23 cellular contexts compared by ENCODE assay signal in the genomic region with DNA sequence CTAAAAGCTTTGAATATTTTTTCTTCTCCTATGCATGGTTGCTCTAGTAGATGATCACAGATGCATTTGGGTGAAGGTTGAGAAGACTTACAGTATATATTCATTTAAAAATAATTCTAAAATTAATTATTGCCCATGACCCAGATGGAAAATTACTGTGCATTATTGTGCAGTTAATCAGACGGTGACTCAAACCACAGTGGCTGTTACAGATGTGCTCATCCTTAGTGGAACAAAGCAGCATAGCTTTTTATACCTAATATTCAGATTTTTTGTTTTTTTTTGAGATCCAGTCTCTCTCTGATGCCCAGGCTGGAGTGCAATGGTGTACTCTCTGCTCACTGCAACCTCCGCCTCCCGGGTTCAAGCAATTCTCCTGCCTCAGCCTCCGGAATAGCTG. TPM values are rescaled to one million over a fixed set of nuclear protein-coding genes. Genes with fewer than 3 reads are reported as not detected.
DNase-seq lines count a peak whose midpoint lies in the region; ATAC-seq and TF ChIP-seq lines count a peak whose summit lies in the region.
"Had no signal": no experiment of that assay in that cellular context is flagged by ENCODE, and none has a peak within 500 bp of the region (broad histone marks: within the 10 kb centered on the region; RNA-seq: fewer than 3 reads in every experiment).

No MANE protein-coding gene starts in this region.

- peak overlapping the region; percentile 21 for H3K4me2 ChIP-seq in mammary epithelial cell (ENCODE audit: insufficient read depth, low read depth, low read length)
- H3K4me2 ChIP-seq: GM23338 had no signal

- H4K20me1 ChIP-seq in mammary epithelial cell (ENCODE audit: insufficient read depth, low read length), result no peaks in the 10 kb centered on the region

- CTCF ChIA-PET in mammary epithelial cell (lab: Charles Lee; ENCODE audit: low non-redundant PET), result no interaction called here

- H3K4me1 ChIP-seq in mammary epithelial cell (ENCODE audit: insufficient read depth, low read length) (peaks cover 18% of the 10 kb centered on the region), ovary (ENCODE audit: insufficient read depth) (no peaks in the 10 kb centered on the region)
- H3K4me1 ChIP-seq: body of pancreas, uterus had no signal

- TF ChIP-seq CTCF in AG10803 (conservative IDR thresholded peaks at IDR 0.05; ENCODE audit: low read length) (no peak), mammary epithelial cell (conservative IDR thresholded peaks at IDR 0.05 in 1 of 2, IDR thresholded peaks at IDR 0.05 in 1 of 2; ENCODE audit: extremely low read depth in 1 of 2, insufficient read depth in 1 of 2, low read depth in 1 of 2, low read length in 2 of 2) (no peak), ovary (IDR thresholded peaks at IDR 0.05) (no peak)

- H3K36me3 ChIP-seq in mammary epithelial cell (ENCODE audit: insufficient read depth, low read length) (no peaks in the 10 kb centered on the region), ovary (no peaks in the 10 kb centered on the region)
- H3K36me3 ChIP-seq: left ventricle myocardium inferior, uterus had no signal

- dilution Hi-C loops in mammary epithelial cell (cut with HindIII; ENCODE audit: low sequenced_read_pairs), result loop anchor here (5.0 kb wide), 1 partner anchor 63 kb away; no protein-coding TSS in a partner anchor

- H3K4me3 ChIP-seq in AG10803 (ENCODE audit: low read length), result no peak overlapping the region
- no peak overlapping the region for H3K4me3 ChIP-seq in mammary epithelial cell (replicated peaks in 1 of 3; ENCODE audit: insufficient read depth in 1 of 3, low read depth in 2 of 3, low read length in 3 of 3)
- H3K4me3 ChIP-seq in ovary, result no peak overlapping the region
- H3K4me3 ChIP-seq: body of pancreas, GM23338, left ventricle myocardium inferior, uterus had no signal

- DNase-seq in AG10803 (ENCODE audit: low read depth), result peak; percentile 43
- DNase-seq in HT1080 (ENCODE audit: low read depth), result peak; percentile 40
- DNase-seq in mammary epithelial cell, result peak; percentile 31
- DNase-seq in kidney tubule cell (ENCODE audit: low spot score), result peak; percentile 78
- DNase-seq in NCI-H2107 treated with DMSO at 0.1 percent for 48 hours (lab: John Stamatoyannopoulos, UW; ENCODE audit: unreplicated experiment), result no peak
- DNase-seq in ovary, result no peak
- no peak for DNase-seq in iPS-NIHi11 (ENCODE audit: low spot score)
- DNase-seq: activated B cell treated with CpG ODN at 0.5 μM for 24 hours; activated CD8-positive, alpha-beta T cell treated with anti-CD3 and anti-CD28 coated beads for 36 hours; activated T-cell treated with anti-CD3 and anti-CD28 coated beads, Interleukin-2, amount 50 U/mL, for 4 hours; body of pancreas; CD8-positive, alpha-beta memory T cell; DMS79 treated with DMSO at 0.1 percent for 48 hours; left ventricle myocardium inferior; NCI-H1105 treated with DMSO at 0.1 percent for 48 hours; NCI-H524; stimulated activated CD4-positive, alpha-beta T cell treated with anti-CD3 and anti-CD28 coated beads, Interleukin-12 subunit alpha, Interleukin-12 subunit beta, amount 100 ng/mL, for 4 hours; stimulated activated CD8-positive, alpha-beta memory T cell treated with anti-CD3 and anti-CD28 coated beads, Interleukin-4, amount 100 ng/mL, for 48 hours; substantia nigra; uterus had no signal

- intact Hi-C loops in mammary epithelial cell (cut with micrococcal nuclease), result no loop called here
- intact Hi-C loops in ovary (cut with DNase I), result no loop called here

- no peak for ATAC-seq in GM18519 (IDR thresholded peaks at IDR 0.05; ENCODE audit: low FRiP score, unreplicated experiment)
- ATAC-seq: activated CD8-positive, alpha-beta T cell treated with anti-CD3 and anti-CD28 coated beads for 36 hours; activated T-cell treated with anti-CD3 and anti-CD28 coated beads, Interleukin-2, amount 50 U/mL, for 4 hours; body of pancreas; GM23338 had no signal

- TF ChIP-seq EP300 in ovary (IDR thresholded peaks at IDR 0.05), result no peak

- H3K27ac ChIP-seq in mammary epithelial cell (ENCODE audit: insufficient read depth, low read depth, low read length) (peak overlapping the region; percentile 3), ovary (no peak overlapping the region)
- H3K27ac ChIP-seq: body of pancreas, left ventricle myocardium inferior, uterus had no signal

- H2AFZ ChIP-seq in mammary epithelial cell (ENCODE audit: low read depth, low read length), result no peak overlapping the region
- H2AFZ ChIP-seq: GM23338 had no signal

- no peak for TF ChIP-seq POLR2A in ovary (IDR thresholded peaks at IDR 0.05)

- no TSS peak for BruUV-seq in mammary epithelial cell (replicated peaks; lab: Mats Ljungman, UMichigan)

- no peak overlapping the region for H3K9ac ChIP-seq in mammary epithelial cell (ENCODE audit: insufficient read depth, low read length)

- no peaks in the 10 kb centered on the region for H3K9me3 ChIP-seq in mammary epithelial cell (replicated peaks; ENCODE audit: insufficient read depth, low read length)
- no peaks in the 10 kb centered on the region for H3K9me3 ChIP-seq in ovary
- H3K9me3 ChIP-seq: body of pancreas, left ventricle myocardium inferior, uterus had no signal

- in situ Hi-C loops in mammary epithelial cell (cut with MboI; ENCODE audit: low sequenced_read_pairs in 2 of 2), result no loop called here

- no peaks in the 10 kb centered on the region for H3K27me3 ChIP-seq in mammary epithelial cell (ENCODE audit: insufficient read depth, low read length)
- no peaks in the 10 kb centered on the region for H3K27me3 ChIP-seq in ovary

- no peaks in the 10 kb centered on the region for H3K79me2 ChIP-seq in mammary epithelial cell (ENCODE audit: insufficient read depth, low read length)

- whole genome bisulfite sequencing in mammary epithelial cell (ENCODE audit: low coverage, missing lambda C conversion rate), result 40% methylated on average over 1 of the region's 4 CpGs
- 80 to 86% (median 83%) methylated on average over 4 of the region's 4 CpGs for WGBS in ovary, 3 donors

RNA-seq across cellular contexts. Expression of gene OR2V1, which starts 10.7 kb away (rescaled TPM):
- not detected in 2 replicates for total RNA-seq in HT1080 (2014; rRNA removed; shearing (Covaris generic))
- not detected in 2 replicates for polyA plus RNA-seq in HT1080 (2015; cell fraction: cytosol; rRNA removed)
- polyA plus RNA-seq in HT1080 (2015; cell fraction: nucleus; rRNA removed), result not detected in 2 replicates
- not detected for total RNA-seq in mammary epithelial cell
- polyA plus RNA-seq in mammary epithelial cell, result not detected
- polyA minus RNA-seq in mammary epithelial cell, result not detected
- total RNA-seq in ovary, result not detected
- polyA plus RNA-seq in ovary, result not detected
- total RNA-seq: activated B cell treated with CpG ODN at 0.5 μM for 24 hours; activated CD8-positive, alpha-beta T cell treated with anti-CD3 and anti-CD28 coated beads for 36 hours; activated T-cell treated with anti-CD3 and anti-CD28 coated beads, Interleukin-2, amount 50 U/mL, for 4 hours; body of pancreas; CD8-positive, alpha-beta memory T cell; GM23338; left ventricle myocardium inferior; T-helper 2 cell treated with Interferon-gamma antibody and Interleukin-4, amounts not matched to agents 100 ng/mL and 5 ng/mL, for 36 hours; uterus had no signal
- polyA plus RNA-seq: CD8-positive, alpha-beta memory T cell; GM23338 had no signal

RNA-seq across cellular contexts. Expression of gene OR2V2, which starts 27.1 kb away (rescaled TPM):
- not detected in 2 replicates for total RNA-seq in HT1080 (2014; rRNA removed; shearing (Covaris generic))
- not detected in 2 replicates for polyA plus RNA-seq in HT1080 (2015; cell fraction: cytosol; rRNA removed)
- polyA plus RNA-seq in HT1080 (2015; cell fraction: nucleus; rRNA removed), result not detected in 2 replicates
- total RNA-seq in mammary epithelial cell (not detected), ovary (under 1 TPM in 1 of 7 donors, not detected in 6; 0.80 TPM)
- polyA plus RNA-seq in mammary epithelial cell (not detected), ovary (not detected)
- polyA minus RNA-seq in mammary epithelial cell, result not detected
- total RNA-seq: activated B cell treated with CpG ODN at 0.5 μM for 24 hours; activated CD8-positive, alpha-beta T cell treated with anti-CD3 and anti-CD28 coated beads for 36 hours; activated T-cell treated with anti-CD3 and anti-CD28 coated beads, Interleukin-2, amount 50 U/mL, for 4 hours; body of pancreas; CD8-positive, alpha-beta memory T cell; GM23338; left ventricle myocardium inferior; T-helper 2 cell treated with Interferon-gamma antibody and Interleukin-4, amounts not matched to agents 100 ng/mL and 5 ng/mL, for 36 hours; uterus had no signal
- polyA plus RNA-seq: CD8-positive, alpha-beta memory T cell; GM23338 had no signal

Comparison
In these comparisons a context has a peak if more than half of its experiments do, and no peak if none do; other contexts are left out.
1. DNase-seq: peak in AG10803 (single experiment), HT1080 (single experiment), mammary epithelial cell (single experiment) and kidney tubule cell (single experiment); none in NCI-H2107 treated with DMSO at 0.1 percent for 48 hours (single experiment), ovary (0 of 5) and iPS-NIHi11 (single experiment).